2 cellular contexts compared by ENCODE assay signal in genomic region chr21:22062472-22063139, GRCh38.
TF ChIP-seq lines count a peak whose summit lies in the region.

No MANE protein-coding gene starts in this region.

TF ChIP-seq in liver, 16 proteins besides CTCF, POLR2A, EP300 and RAD21 (continued from another document):
- peak; percentile 76 for TF ChIP-seq REST (IDR thresholded peaks at IDR 0.05)
- no peak for TF ChIP-seq GABPA (IDR thresholded peaks at IDR 0.05 in 1 of 2, conservative IDR thresholded peaks at IDR 0.05 in 1 of 2)
- TF ChIP-seq SP1 (IDR thresholded peaks at IDR 0.05): peak; percentile 91
- TF ChIP-seq FOXA2 (IDR thresholded peaks at IDR 0.05): no peak
- TF ChIP-seq YY1 (IDR thresholded peaks at IDR 0.05): peak; percentile 88
- TF ChIP-seq ATF3 (IDR thresholded peaks at IDR 0.05): no peak
- no peak for TF ChIP-seq HNF4G (IDR thresholded peaks at IDR 0.05)
- no peak for TF ChIP-seq FOXA1 (IDR thresholded peaks at IDR 0.05)
- peak; percentile 92 for TF ChIP-seq TAF1 (conservative IDR thresholded peaks at IDR 0.05)
- TF ChIP-seq MAX (IDR thresholded peaks at IDR 0.05): no peak
- peak in 1 of 2 donors; percentile 11 for TF ChIP-seq JUND (IDR thresholded peaks at IDR 0.05)
- peak in 1 of 2 donors; percentile 47 for TF ChIP-seq EGR1 (IDR thresholded peaks at IDR 0.05; ENCODE audit: low read depth in 2 of 2)
- TF ChIP-seq NR2F2 (IDR thresholded peaks at IDR 0.05): no peak

TF ChIP-seq in HepG2, 621 proteins besides CTCF, POLR2A, EP300 and RAD21 (continued from another document):
- TF ChIP-seq IRF1 (CRISPR knock-in tag; IDR thresholded peaks at IDR 0.05; ENCODE audit: low read depth): no peak
- TF ChIP-seq SRSF9 (IDR thresholded peaks at IDR 0.05; ENCODE audit: borderline replicate concordance, insufficient read depth, low read depth, low read length, poor library complexity, severe bottlenecking): no peak
